ENCODE assay signal across 15 cellular contexts in the genomic region with DNA sequence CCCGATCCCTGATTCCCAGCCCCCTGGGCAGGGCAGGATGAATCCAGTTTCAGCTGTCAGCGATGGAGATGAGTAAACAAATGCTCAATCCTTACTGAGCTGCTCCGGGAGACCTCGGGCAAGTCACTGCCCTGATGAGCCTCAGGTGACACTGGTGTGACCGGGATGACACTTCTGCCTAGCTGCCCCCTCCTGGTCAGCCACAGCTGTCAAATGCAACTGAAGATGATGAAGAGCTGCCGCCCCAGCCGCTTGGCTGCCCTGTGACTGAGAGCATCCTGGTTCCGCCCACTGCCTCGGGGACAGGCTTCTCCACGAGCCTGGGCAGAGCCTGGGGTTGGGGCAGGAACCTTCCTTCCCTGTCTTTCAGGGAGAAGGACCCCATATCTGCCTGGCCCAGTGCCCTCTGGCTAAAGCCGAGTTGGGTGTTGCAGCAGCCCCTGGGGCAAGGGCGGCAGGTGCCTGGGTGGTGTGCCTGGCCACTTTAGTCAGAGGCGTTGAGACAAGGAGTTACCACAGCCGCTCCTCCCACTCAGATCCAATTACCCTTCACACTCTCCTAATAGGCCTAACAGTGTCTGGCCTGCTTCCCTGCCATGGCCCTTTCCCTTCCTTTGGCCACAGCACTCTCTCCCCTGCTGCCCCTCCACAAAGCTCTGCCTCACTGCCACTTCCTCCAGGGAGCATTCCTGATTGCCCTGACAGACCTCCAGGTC. TPM values are rescaled to one million over a fixed set of nuclear protein-coding genes. Genes with fewer than 3 reads are reported as not detected.
A peak's percentile ranks its signal among the peaks of the same experiment; 100 is the strongest.
DNase-seq lines count a peak whose midpoint lies in the region; ATAC-seq, FAIRE-seq and TF ChIP-seq lines count a peak whose summit lies in the region.
"Had no signal": no experiment of that assay in that cellular context is flagged by ENCODE, and none has a peak within 500 bp of the region (broad histone marks: within the 10 kb centered on the region; RNA-seq: fewer than 3 reads in every experiment).

No MANE protein-coding gene starts in this region.

- no peaks in the 10 kb centered on the region for H3K36me3 ChIP-seq in SJCRH30
- H3K36me3 ChIP-seq in keratinocyte (ENCODE audit: control insufficient read depth in 2 of 2, extremely low read depth in 1 of 2, insufficient read depth in 2 of 2, low read length in 2 of 2): no peaks in the 10 kb centered on the region
- H3K36me3 ChIP-seq: ovary had no signal

- peaks cover 2% of the 10 kb centered on the region for H3K27me3 Mint-ChIP-seq in activated CD8-positive, alpha-beta T cell treated with anti-CD3 and anti-CD28 coated beads for 36 hours

- H3K9me1 ChIP-seq in keratinocyte (ENCODE audit: control insufficient read depth, extremely low read depth, insufficient read depth, low read length): no peaks in the 10 kb centered on the region

- peak; percentile 20 for ATAC-seq in Right ventricle myocardium superior (ENCODE audit: poor library complexity)
- ATAC-seq in Right ventricle myocardium inferior: no peak
- ATAC-seq in GM18870 (IDR thresholded peaks at IDR 0.05; ENCODE audit: unreplicated experiment): no peak
- ATAC-seq in GM18873 (IDR thresholded peaks at IDR 0.05; ENCODE audit: low FRiP score, unreplicated experiment): no peak
- no peak for ATAC-seq in activated CD8-positive, alpha-beta T cell treated with anti-CD3 and anti-CD28 coated beads for 36 hours

- no peak overlapping the region for H2AFZ ChIP-seq in keratinocyte (ENCODE audit: control insufficient read depth, low read length)
- H2AFZ ChIP-seq: GM23248 had no signal

- DNase-seq in Right ventricle myocardium superior: no peak
- DNase-seq in Right ventricle myocardium inferior (ENCODE audit: missing footprints): no peak
- peak; percentile 74 to 88 for DNase-seq in SJCRH30
- no peak for DNase-seq in keratinocyte (ENCODE audit: low read depth, low spot score)
- no peak for DNase-seq in activated CD8-positive, alpha-beta T cell treated with anti-CD3 and anti-CD28 coated beads for 36 hours
- no peak for DNase-seq in RCC 7860 (ENCODE audit: low spot score)
- DNase-seq: activated CD4-positive, alpha-beta T cell treated with anti-CD3 and anti-CD28 coated beads for 4 hours; activated effector memory CD4-positive, alpha-beta T cell treated with anti-CD3 and anti-CD28 coated beads, Interleukin-2, amount 50 U/mL, for 16 hours; GM23248; KBM-7; ovary; stimulated activated CD4-positive, alpha-beta T cell treated with anti-CD3 and anti-CD28 coated beads, Interleukin-4, amount 100 ng/mL, for 4 hours had no signal

- peak in 1 of 3 experiments; percentile 34 for TF ChIP-seq CTCF in keratinocyte (optimal IDR thresholded peaks at IDR 0.05 in 1 of 3, IDR thresholded peaks at IDR 0.05 in 1 of 3, conservative IDR thresholded peaks at IDR 0.05 in 1 of 3; ENCODE audit: extremely low read depth in 1 of 3, insufficient read depth in 2 of 3, low read length in 3 of 3)
- no peak for TF ChIP-seq CTCF in activated CD8-positive, alpha-beta T cell treated with anti-CD3 and anti-CD28 coated beads for 36 hours (IDR thresholded peaks at IDR 0.05)

- no peak overlapping the region for H3K4me3 Mint-ChIP-seq in activated CD8-positive, alpha-beta T cell treated with anti-CD3 and anti-CD28 coated beads for 36 hours

- no peak overlapping the region for H3K27ac Mint-ChIP-seq in activated CD8-positive, alpha-beta T cell treated with anti-CD3 and anti-CD28 coated beads for 36 hours

- H3K4me1 ChIP-seq in SJCRH30 (peaks cover 22% of the 10 kb centered on the region), keratinocyte (ENCODE audit: control insufficient read depth, extremely low read depth, insufficient read depth, low read length) (peaks cover 11% of the 10 kb centered on the region)

- no peak overlapping the region for H3K4me3 ChIP-seq in SJCRH30
- no peak overlapping the region for H3K4me3 ChIP-seq in keratinocyte (ENCODE audit: control insufficient read depth in 2 of 3, extremely low read depth in 1 of 3, insufficient read depth in 2 of 3, low read depth in 1 of 3, low read length in 3 of 3)
- H3K4me3 ChIP-seq: GM23248, ovary had no signal

- peak overlapping the region; percentile 16 for H3K4me2 ChIP-seq in keratinocyte (ENCODE audit: control insufficient read depth, extremely low read depth, insufficient read depth, low read depth, low read length)

- peak; percentile 51 for FAIRE-seq in keratinocyte (lab: Jason Lieb, UNC)
- no peak for FAIRE-seq in RCC 7860 (lab: Jason Lieb, UNC)
- FAIRE-seq: islet of Langerhans had no signal

- no peaks in the 10 kb centered on the region for H3K36me3 Mint-ChIP-seq in activated CD8-positive, alpha-beta T cell treated with anti-CD3 and anti-CD28 coated beads for 36 hours (ENCODE audit: low read depth)

- intact Hi-C loops in Right ventricle myocardium superior (cut with DNase I): loop anchor here (10.0 kb wide), 1 partner anchor 325 kb away; no protein-coding TSS in a partner anchor
- intact Hi-C loops in Right ventricle myocardium inferior (cut with DNase I): loop anchor here (5.0 kb wide), 1 partner anchor 38 kb away; the partner anchor contains the start of gene CX3CL1
- intact Hi-C loops in activated CD8-positive, alpha-beta T cell treated with anti-CD3 and anti-CD28 coated beads for 36 hours (cut with micrococcal nuclease): no loop called here

- no peaks in the 10 kb centered on the region for H4K20me1 ChIP-seq in keratinocyte (ENCODE audit: control insufficient read depth, extremely low read depth, insufficient read depth, low read length)

- dilution Hi-C loops in keratinocyte (cut with MboI; ENCODE audit: extremely low pct_ligation_motif_present, low sequenced_read_pairs): loop anchor here (10.0 kb wide), 1 partner anchor 65 kb away; no protein-coding TSS in a partner anchor

- no peak overlapping the region for H3K9ac ChIP-seq in keratinocyte (ENCODE audit: control insufficient read depth, extremely low read depth, insufficient read depth, low read length)
- H3K9ac ChIP-seq: GM23248 had no signal

- H3K4me1 Mint-ChIP-seq in activated CD8-positive, alpha-beta T cell treated with anti-CD3 and anti-CD28 coated beads for 36 hours (ENCODE audit: low read depth): peaks cover 5% of the 10 kb centered on the region

- H3K9me3 ChIP-seq in SJCRH30 (replicated peaks) (no peaks in the 10 kb centered on the region), keratinocyte (ENCODE audit: control insufficient read depth, low read depth, low read length) (peaks cover 1% of the 10 kb centered on the region)
- H3K9me3 ChIP-seq: ovary had no signal

- no peaks in the 10 kb centered on the region for H3K9me3 Mint-ChIP-seq in activated CD8-positive, alpha-beta T cell treated with anti-CD3 and anti-CD28 coated beads for 36 hours

- H3K27ac ChIP-seq in SJCRH30 (no peak overlapping the region), keratinocyte (ENCODE audit: control insufficient read depth, insufficient read depth, low read length) (no peak overlapping the region)
- H3K27ac ChIP-seq: GM23248, ovary had no signal

- CTCF ChIA-PET in activated CD8-positive, alpha-beta T cell treated with anti-CD3 and anti-CD28 coated beads for 36 hours (lab: Charles Lee): interaction anchor here (1.3 to 1.4 kb wide), 2 partner anchors 9 to 109 kb away, joined by 4 read pairs; no protein-coding TSS in a partner anchor

- no peaks in the 10 kb centered on the region for H3K79me2 ChIP-seq in keratinocyte (ENCODE audit: control insufficient read depth, insufficient read depth, low read length)

- H3K27me3 ChIP-seq in SJCRH30 (no peaks in the 10 kb centered on the region), keratinocyte (ENCODE audit: control insufficient read depth, extremely low read depth, insufficient read depth, low read length) (peaks cover 19% of the 10 kb centered on the region)
- H3K27me3 ChIP-seq: ovary had no signal

- POLR2A ChIA-PET in activated CD8-positive, alpha-beta T cell treated with anti-CD3 and anti-CD28 coated beads for 36 hours (lab: Charles Lee): no interaction called here

RNA-seq across cellular contexts. Expression of gene CCL17, which starts 5.5 kb away (rescaled TPM):
- total RNA-seq in Right ventricle myocardium superior (not detected), Right ventricle myocardium inferior (not detected)
- not detected in 2 replicates for total RNA-seq in SJCRH30 (2014; rRNA removed; shearing (Covaris generic))
- polyA plus RNA-seq in keratinocyte: not detected in 3 replicates
- not detected for polyA plus RNA-seq in keratinocyte (2011; ENCODE audit: low read depth)
- not detected in 2 replicates for polyA plus RNA-seq in keratinocyte (2011; cell fraction: cytosol; rRNA removed)
- not detected in 2 replicates for polyA plus RNA-seq in keratinocyte (2011; cell fraction: nucleus; rRNA removed)
- polyA plus RNA-seq in keratinocyte (2012; ENCODE audit: low replicate concordance): not detected in 2 replicates
- not detected in 3 replicates for polyA minus RNA-seq in keratinocyte
- not detected for polyA minus RNA-seq in keratinocyte (2011; cell fraction: cytosol; rRNA and poly(A)+ RNA removed)
- polyA minus RNA-seq in keratinocyte (2011; cell fraction: nucleus; rRNA and poly(A)+ RNA removed): not detected in 2 replicates
- total RNA-seq in activated CD8-positive, alpha-beta T cell treated with anti-CD3 and anti-CD28 coated beads for 36 hours: 1 to 10 TPM; 2.1 to 2.9 TPM
- total RNA-seq: GM23248, ovary had no signal
- polyA plus RNA-seq: GM23248, ovary had no signal

RNA-seq across cellular contexts. Expression of gene CIAPIN1, which starts 37.2 kb away (rescaled TPM):
- total RNA-seq in Right ventricle myocardium superior (41.8 TPM), Right ventricle myocardium inferior (43.7 TPM)
- 84.8 and 90.5 TPM in 2 replicates for total RNA-seq in SJCRH30 (2014; rRNA removed; shearing (Covaris generic))
- polyA plus RNA-seq in keratinocyte: 75.4 to 84.2 TPM (median 76.3 TPM) in 3 replicates
- polyA plus RNA-seq in keratinocyte (2011; ENCODE audit: low read depth): 59.2 TPM
- 67.5 and 81.6 TPM in 2 replicates for polyA plus RNA-seq in keratinocyte (2011; cell fraction: cytosol; rRNA removed)
- polyA plus RNA-seq in keratinocyte (2011; cell fraction: nucleus; rRNA removed): 86.1 and 89.8 TPM in 2 replicates
- polyA plus RNA-seq in keratinocyte (2012; ENCODE audit: low replicate concordance): 43.0 and 58.5 TPM in 2 replicates
- 43.1 to 66.8 TPM (median 64.5 TPM) in 3 replicates for polyA minus RNA-seq in keratinocyte
- polyA minus RNA-seq in keratinocyte (2011; cell fraction: cytosol; rRNA and poly(A)+ RNA removed): 26.9 TPM
- 28.6 and 35.8 TPM in 2 replicates for polyA minus RNA-seq in keratinocyte (2011; cell fraction: nucleus; rRNA and poly(A)+ RNA removed)
- total RNA-seq in activated CD8-positive, alpha-beta T cell treated with anti-CD3 and anti-CD28 coated beads for 36 hours: 10 to 100 TPM; 53.3 to 53.4 TPM

RNA-seq across cellular contexts. Expression of gene COQ9, which starts 37.3 kb away (rescaled TPM):
- total RNA-seq in Right ventricle myocardium superior (225 TPM), Right ventricle myocardium inferior (215 TPM)
- total RNA-seq in SJCRH30 (2014; rRNA removed; shearing (Covaris generic)): 54.9 and 58.6 TPM in 2 replicates
- polyA plus RNA-seq in keratinocyte: 62.8 to 81.2 TPM (median 63.2 TPM) in 3 replicates
- polyA plus RNA-seq in keratinocyte (2011; ENCODE audit: low read depth): 42.5 TPM
- polyA plus RNA-seq in keratinocyte (2011; cell fraction: cytosol; rRNA removed): 69.1 and 76.9 TPM in 2 replicates
- polyA plus RNA-seq in keratinocyte (2011; cell fraction: nucleus; rRNA removed): 81.5 and 93.9 TPM in 2 replicates
- polyA plus RNA-seq in keratinocyte (2012; ENCODE audit: low replicate concordance): 34.2 and 38.4 TPM in 2 replicates
- polyA minus RNA-seq in keratinocyte: 48.4 to 80.1 TPM (median 48.9 TPM) in 3 replicates
- polyA minus RNA-seq in keratinocyte (2011; cell fraction: cytosol; rRNA and poly(A)+ RNA removed): 35.9 TPM
- 14.8 and 27.1 TPM in 2 replicates for polyA minus RNA-seq in keratinocyte (2011; cell fraction: nucleus; rRNA and poly(A)+ RNA removed)
- 10 to 100 TPM; 39.3 to 39.6 TPM for total RNA-seq in activated CD8-positive, alpha-beta T cell treated with anti-CD3 and anti-CD28 coated beads for 36 hours

RNA-seq across cellular contexts. Expression of gene CX3CL1, which starts 37.7 kb away (rescaled TPM):
- total RNA-seq in Right ventricle myocardium superior: 11.6 TPM
- total RNA-seq in Right ventricle myocardium inferior: 15.2 TPM
- 0.38 and 0.69 TPM in 2 replicates for total RNA-seq in SJCRH30 (2014; rRNA removed; shearing (Covaris generic))
- polyA plus RNA-seq in keratinocyte: 0.45 to 0.71 TPM (median 0.47 TPM) in 3 replicates
- not detected for polyA plus RNA-seq in keratinocyte (2011; ENCODE audit: low read depth)
- 0.22 and 0.42 TPM in 2 replicates for polyA plus RNA-seq in keratinocyte (2011; cell fraction: cytosol; rRNA removed)
- 0.83 and 1.3 TPM in 2 replicates for polyA plus RNA-seq in keratinocyte (2011; cell fraction: nucleus; rRNA removed)
- 0.14 and 0.76 TPM in 2 replicates for polyA plus RNA-seq in keratinocyte (2012; ENCODE audit: low replicate concordance)
- 0.40 to 0.48 TPM (median 0.43 TPM) in 3 replicates for polyA minus RNA-seq in keratinocyte
- 0.58 TPM for polyA minus RNA-seq in keratinocyte (2011; cell fraction: cytosol; rRNA and poly(A)+ RNA removed)
- 0.21 and 0.93 TPM in 2 replicates for polyA minus RNA-seq in keratinocyte (2011; cell fraction: nucleus; rRNA and poly(A)+ RNA removed)
- under 1 TPM in 1 of 2 experiments, not detected in 1; 0.09 TPM for total RNA-seq in activated CD8-positive, alpha-beta T cell treated with anti-CD3 and anti-CD28 coated beads for 36 hours
- total RNA-seq: GM23248 had no signal
- polyA plus RNA-seq: GM23248 had no signal

RNA-seq across cellular contexts. Expression of gene CCL22, which starts 51.4 kb away (rescaled TPM):
- total RNA-seq in Right ventricle myocardium superior: not detected
- total RNA-seq in Right ventricle myocardium inferior: not detected
- total RNA-seq in SJCRH30 (2014; rRNA removed; shearing (Covaris generic)): not detected in 2 replicates
- not detected in 3 replicates for polyA plus RNA-seq in keratinocyte
- 0.35 TPM for polyA plus RNA-seq in keratinocyte (2011; ENCODE audit: low read depth)
- polyA plus RNA-seq in keratinocyte (2011; cell fraction: cytosol; rRNA removed): not detected in 2 replicates
- 0.05 and 0.07 TPM in 2 replicates for polyA plus RNA-seq in keratinocyte (2011; cell fraction: nucleus; rRNA removed)
- 0.61 TPM in 1 of 2 replicates, not detected in the other for polyA plus RNA-seq in keratinocyte (2012; ENCODE audit: low replicate concordance)
- polyA minus RNA-seq in keratinocyte: not detected in 3 replicates
- polyA minus RNA-seq in keratinocyte (2011; cell fraction: cytosol; rRNA and poly(A)+ RNA removed): not detected
- not detected in 2 replicates for polyA minus RNA-seq in keratinocyte (2011; cell fraction: nucleus; rRNA and poly(A)+ RNA removed)
- 1 to 10 TPM; 7.1 to 7.4 TPM for total RNA-seq in activated CD8-positive, alpha-beta T cell treated with anti-CD3 and anti-CD28 coated beads for 36 hours
- total RNA-seq: GM23248 had no signal

Comparison
In these comparisons a context has a peak if more than half of its experiments do, and no peak if none do; other contexts are left out.
1. DNase-seq: peak in SJCRH30 (2 of 2); none in Right ventricle myocardium superior (single experiment), Right ventricle myocardium inferior (single experiment), keratinocyte (single experiment), activated CD8-positive, alpha-beta T cell treated with anti-CD3 and anti-CD28 coated beads for 36 hours (single experiment) and RCC 7860 (single experiment).